ENCODE assay signal across 1 cellular context in genomic region chr19:1098177-1099051, GRCh38.
A peak's percentile ranks its signal among the peaks of the same experiment; 100 is the strongest.
TF ChIP-seq lines count a peak whose summit lies in the region.

No MANE protein-coding gene starts in this region.

TF ChIP-seq in HepG2, 621 proteins besides CTCF, POLR2A, EP300 and RAD21 (continued from another document and continues in another):
- TF ChIP-seq KLF9 (CRISPR knock-in tag; IDR thresholded peaks at IDR 0.05; ENCODE audit: low read depth) (no peak), THRA (CRISPR knock-in tag; IDR thresholded peaks at IDR 0.05; ENCODE audit: borderline replicate concordance) (no peak; the same call in 1 of the 2 replicates), ETS1 (CRISPR knock-in tag; IDR thresholded peaks at IDR 0.05) (no peak), ZNF275 (CRISPR knock-in tag; IDR thresholded peaks at IDR 0.05; ENCODE audit: borderline replicate concordance) (peak; percentile 24; the same call in 1 of the 2 replicates), MLXIP (CRISPR knock-in tag; IDR thresholded peaks at IDR 0.05; ENCODE audit: borderline replicate concordance) (no peak), RFXAP (CRISPR knock-in tag; IDR thresholded peaks at IDR 0.05; ENCODE audit: borderline replicate concordance) (no peak), MLX (CRISPR knock-in tag; IDR thresholded peaks at IDR 0.05) (peak; percentile 83), NFKBIZ (CRISPR knock-in tag; IDR thresholded peaks at IDR 0.05) (0 out of 2 replicates have a peak, but pooled peaks have one; percentile 52), ARNTL (CRISPR knock-in tag; IDR thresholded peaks at IDR 0.05) (peak; percentile 91), NFRKB (IDR thresholded peaks at IDR 0.05) (no peak), NFIC (IDR thresholded peaks at IDR 0.05; ENCODE audit: low read length) (no peak), KLF12 (CRISPR knock-in tag; IDR thresholded peaks at IDR 0.05; ENCODE audit: borderline replicate concordance) (no peak), RAD51 (IDR thresholded peaks at IDR 0.05; ENCODE audit: borderline replicate concordance) (peak; percentile 69), SNAI1 (CRISPR knock-in tag; IDR thresholded peaks at IDR 0.05; ENCODE audit: borderline replicate concordance) (no peak), KDM3A (CRISPR knock-in tag; IDR thresholded peaks at IDR 0.05; ENCODE audit: low read depth) (no peak), ZNF230 (CRISPR knock-in tag; IDR thresholded peaks at IDR 0.05) (peak; percentile 89), RBFOX2 (IDR thresholded peaks at IDR 0.05; ENCODE audit: low read depth, low read length) (no peak), ARID4A (CRISPR knock-in tag; IDR thresholded peaks at IDR 0.05; ENCODE audit: borderline replicate concordance) (peak; percentile 79; the same call in 1 of the 2 replicates), ZNF232 (CRISPR knock-in tag; IDR thresholded peaks at IDR 0.05; ENCODE audit: borderline replicate concordance) (no peak), CBX1 (IDR thresholded peaks at IDR 0.05; ENCODE audit: low read depth) (peak; percentile 92), ZSCAN21 (CRISPR knock-in tag; IDR thresholded peaks at IDR 0.05; ENCODE audit: borderline replicate concordance) (peak; percentile 36; the same call in 1 of the 2 replicates), ELF1 (CRISPR knock-in tag; IDR thresholded peaks at IDR 0.05) (no peak; the same call in 1 of the 2 replicates), NFAT5 (CRISPR knock-in tag; IDR thresholded peaks at IDR 0.05) (no peak), MED1 (CRISPR knock-in tag; IDR thresholded peaks at IDR 0.05) (peak; percentile 39; the same call in 1 of the 2 replicates), ZNF18 (CRISPR knock-in tag; IDR thresholded peaks at IDR 0.05; ENCODE audit: insufficient replicate concordance) (no peak), TARDBP (CRISPR knock-in tag; IDR thresholded peaks at IDR 0.05) (peak; percentile 90), ZFX (CRISPR knock-in tag; IDR thresholded peaks at IDR 0.05; ENCODE audit: low read depth) (peak; percentile 20; the same call in 1 of the 2 replicates), MAFF (IDR thresholded peaks at IDR 0.05; ENCODE audit: low read depth, low read length) (no peak), DBP (CRISPR knock-in tag; IDR thresholded peaks at IDR 0.05; ENCODE audit: not compliant biosample characterization) (no peak), RNF219 (CRISPR knock-in tag; IDR thresholded peaks at IDR 0.05) (no peak), ZNF777 (CRISPR knock-in tag; IDR thresholded peaks at IDR 0.05) (no peak), IKZF4 (CRISPR knock-in tag; IDR thresholded peaks at IDR 0.05; ENCODE audit: borderline replicate concordance, low read depth, not compliant biosample characterization) (no peak), BCL6 (CRISPR knock-in tag; IDR thresholded peaks at IDR 0.05) (no peak), GTF2F1 (IDR thresholded peaks at IDR 0.05; ENCODE audit: low read length) (no peak), ZNF75D (CRISPR knock-in tag; IDR thresholded peaks at IDR 0.05; ENCODE audit: borderline replicate concordance) (no peak), ZNF790 (CRISPR knock-in tag; IDR thresholded peaks at IDR 0.05; ENCODE audit: borderline replicate concordance) (peak; percentile 55; the same call in 1 of the 2 replicates)
